In genomic region chr2:62208082-62208757, GRCh38 we compare ENCODE assay signal across 23 cellular contexts. TPM values are rescaled to one million over a fixed set of nuclear protein-coding genes. Genes with fewer than 3 reads are reported as not detected.
DNase-seq lines count a peak whose midpoint lies in the region; ATAC-seq and TF ChIP-seq lines count a peak whose summit lies in the region.
"Had no signal": no experiment of that assay in that cellular context is flagged by ENCODE, and none has a peak within 500 bp of the region (broad histone marks: within the 10 kb centered on the region; RNA-seq: fewer than 3 reads in every experiment).

No MANE protein-coding gene starts in this region.

- no peaks in the 10 kb centered on the region for H3K27me3 Mint-ChIP-seq in stimulated activated naive CD8-positive, alpha-beta T cell treated with anti-CD3 and anti-CD28 coated beads, Interleukin-15, Interleukin-2, amounts not matched to agents 100 ng/mL and 50 ng/mL, for 24 hours
- H3K27me3 Mint-ChIP-seq in type B pancreatic cell = no peaks in the 10 kb centered on the region
- H3K27me3 Mint-ChIP-seq: stimulated activated memory B cell treated with anti-CD40 and anti-IgM and Interleukin-4, amounts not matched to agents 10 μg/mL and 1 μg/mL and 100 μg/mL, for 72 hours had no signal

- peak overlapping the region; percentile 42 for H3K4me3 Mint-ChIP-seq in stimulated activated naive CD8-positive, alpha-beta T cell treated with anti-CD3 and anti-CD28 coated beads, Interleukin-15, Interleukin-2, amounts not matched to agents 100 ng/mL and 50 ng/mL, for 24 hours
- H3K4me3 Mint-ChIP-seq in type B pancreatic cell = no peak overlapping the region
- H3K4me3 Mint-ChIP-seq: stimulated activated memory B cell treated with anti-CD40 and anti-IgM and Interleukin-4, amounts not matched to agents 10 μg/mL and 1 μg/mL and 100 μg/mL, for 72 hours had no signal

- TF ChIP-seq CTCF in fibroblast of villous mesenchyme (IDR thresholded peaks at IDR 0.05; ENCODE audit: insufficient read depth, low read depth, low read length) (no peak), type B pancreatic cell (conservative IDR thresholded peaks at IDR 0.05) (no peak)

- no peak overlapping the region for H3K4me3 ChIP-seq in fibroblast of villous mesenchyme (ENCODE audit: low read depth, low read length)
- H3K4me3 ChIP-seq: lower lobe of right lung, prostate gland, SJSA1, spleen had no signal

- ATAC-seq in stimulated activated naive CD8-positive, alpha-beta T cell treated with anti-CD3 and anti-CD28 coated beads, Interleukin-15, Interleukin-2, amounts not matched to agents 100 U/mL and 50 U/mL, for 24 hours = no peak
- ATAC-seq in GM18873 (IDR thresholded peaks at IDR 0.05; ENCODE audit: low FRiP score, unreplicated experiment) (no peak), HG02571 (IDR thresholded peaks at IDR 0.05; ENCODE audit: unreplicated experiment) (no peak)
- ATAC-seq: PC-3; stimulated activated memory B cell treated with anti-CD40 and anti-IgM and Interleukin-4, amounts not matched to agents 10 μg/mL and 1 μg/mL and 100 μg/mL, for 72 hours had no signal

- peaks cover 94% of the 10 kb centered on the region for H3K4me1 Mint-ChIP-seq in stimulated activated naive CD8-positive, alpha-beta T cell treated with anti-CD3 and anti-CD28 coated beads, Interleukin-15, Interleukin-2, amounts not matched to agents 100 ng/mL and 50 ng/mL, for 24 hours (ENCODE audit: low read depth)
- peaks cover 23% of the 10 kb centered on the region for H3K4me1 Mint-ChIP-seq in type B pancreatic cell (ENCODE audit: unreplicated experiment)

- peak overlapping the region; percentile 81 for H3K27ac Mint-ChIP-seq in stimulated activated naive CD8-positive, alpha-beta T cell treated with anti-CD3 and anti-CD28 coated beads, Interleukin-15, Interleukin-2, amounts not matched to agents 100 ng/mL and 50 ng/mL, for 24 hours
- H3K27ac Mint-ChIP-seq in type B pancreatic cell = peak overlapping the region; percentile 70
- H3K27ac Mint-ChIP-seq: stimulated activated memory B cell treated with anti-CD40 and anti-IgM and Interleukin-4, amounts not matched to agents 10 μg/mL and 1 μg/mL and 100 μg/mL, for 72 hours had no signal

- peak; percentile 27 for DNase-seq in DMS 273 (lab: John Stamatoyannopoulos, UW; ENCODE audit: unreplicated experiment)
- DNase-seq in DMS 273 treated with DMSO at 0.1 percent for 48 hours (lab: John Stamatoyannopoulos, UW) = no peak
- no peak for DNase-seq in stimulated activated naive CD8-positive, alpha-beta T cell treated with anti-CD3 and anti-CD28 coated beads, Interleukin-15, Interleukin-2, amounts not matched to agents 100 U/mL and 50 U/mL, for 24 hours
- peak; percentile 49 for DNase-seq in fibroblast of villous mesenchyme (ENCODE audit: low read depth)
- DNase-seq in type B pancreatic cell (ENCODE audit: extremely low spot score, unreplicated experiment) = no peak
- DNase-seq: activated CD4-positive, alpha-beta T cell treated with anti-CD3 and anti-CD28 coated beads for 1 hour; amniotic stem cell; BE2C; DMS53; foreskin melanocyte; lower lobe of right lung; NCI-H1092; NCI-H2081; NCI-H526; PC-3; spleen; T-helper 9 cell had no signal

- H3K9me3 Mint-ChIP-seq in stimulated activated naive CD8-positive, alpha-beta T cell treated with anti-CD3 and anti-CD28 coated beads, Interleukin-15, Interleukin-2, amounts not matched to agents 100 ng/mL and 50 ng/mL, for 24 hours = peaks cover 9% of the 10 kb centered on the region
- peaks cover 13% of the 10 kb centered on the region for H3K9me3 Mint-ChIP-seq in type B pancreatic cell

- peaks cover 70% of the 10 kb centered on the region for H3K36me3 Mint-ChIP-seq in stimulated activated naive CD8-positive, alpha-beta T cell treated with anti-CD3 and anti-CD28 coated beads, Interleukin-15, Interleukin-2, amounts not matched to agents 100 ng/mL and 50 ng/mL, for 24 hours (ENCODE audit: low read depth)
- peaks cover 27% of the 10 kb centered on the region for H3K36me3 Mint-ChIP-seq in type B pancreatic cell

RNA-seq across cellular contexts. Expression of gene B3GNT2, which starts 12.3 kb away (rescaled TPM):
- total RNA-seq in fibroblast of villous mesenchyme = 19.0 and 26.3 TPM in 2 replicates
- total RNA-seq in type B pancreatic cell (ENCODE audit: low replicate concordance) = 23.5 and 56.0 TPM in 2 replicates

Comparison
In these comparisons a context has a peak if more than half of its experiments do, and no peak if none do; other contexts are left out.
1. DNase-seq: peak in DMS 273 (single experiment) and fibroblast of villous mesenchyme (single experiment); none in DMS 273 treated with DMSO at 0.1 percent for 48 hours (single experiment), stimulated activated naive CD8-positive, alpha-beta T cell treated with anti-CD3 and anti-CD28 coated beads, Interleukin-15, Interleukin-2, amounts not matched to agents 100 U/mL and 50 U/mL, for 24 hours (single experiment) and type B pancreatic cell (single experiment).